Comparison of ENCODE assay signal across 20 cellular contexts in the genomic region with DNA sequence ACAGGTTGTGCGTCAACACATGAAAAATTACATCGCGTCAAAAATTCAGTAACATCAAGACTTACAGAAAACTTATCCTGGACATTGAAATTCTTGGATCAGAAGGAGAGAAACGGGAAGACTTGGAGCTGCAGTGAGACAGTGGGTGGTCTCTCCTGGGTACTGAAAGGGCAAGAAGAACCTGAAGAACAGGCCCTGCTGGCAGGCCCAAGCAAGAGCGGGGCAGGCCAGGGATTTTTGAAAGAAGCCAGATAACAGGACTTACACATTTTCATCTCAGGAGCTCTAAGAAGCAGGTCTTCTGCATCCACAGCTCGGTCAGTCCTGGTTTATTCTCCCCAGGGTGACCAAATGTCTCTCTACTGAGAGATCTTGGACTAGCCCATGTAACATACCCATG.
DNase-seq lines count a peak whose midpoint lies in the region; ATAC-seq and TF ChIP-seq lines count a peak whose summit lies in the region.
"Had no signal": no experiment of that assay in that cellular context is flagged by ENCODE, and none has a peak within 500 bp of the region (broad histone marks: within the 10 kb centered on the region; RNA-seq: fewer than 3 reads in every experiment).

No MANE protein-coding gene starts in this region.

- POLR2A ChIA-PET in WTC11 (lab: Charles Lee): no interaction called here

- DNase-seq in H7 (peak; percentile 9), WTC11 (ENCODE audit: low spot score) (no peak), islet precursor cell (peak; percentile 76), esophagus squamous epithelium (lab: John Stamatoyannopoulos, UW) (no peak), epidermal melanocyte (ENCODE audit: insufficient read length, low spot score) (no peak), kidney glomerular epithelial cell (lab: John Stamatoyannopoulos, UW) (no peak)
- DNase-seq: CD4-positive, alpha-beta memory T cell; GOT3; MG63; NCI-H1048; NCI-H1417 treated with DMSO at 0.1 percent for 48 hours; NCI-H187; NCI-H2107; NCI-H446 treated with DMSO at 0.1 percent for 48 hours; NCI-H526 treated with DMSO at 0.1 percent for 48 hours; PC-3; Right ventricle myocardium superior had no signal

- no peaks in the 10 kb centered on the region for H3K9me3 ChIP-seq in esophagus squamous epithelium
- H3K9me3 ChIP-seq: BLaER1, MG63 had no signal

- no peak overlapping the region for H3K4me3 Mint-ChIP-seq in WTC11
- H3K4me3 Mint-ChIP-seq in stimulated activated memory B cell treated with anti-CD40 and anti-IgM and Interleukin-4, amounts not matched to agents 10 μg/mL and 1 μg/mL and 100 μg/mL, for 72 hours: peak overlapping the region; percentile 14
- H3K4me3 Mint-ChIP-seq: CD4-positive, alpha-beta memory T cell had no signal

- H3K4me1 ChIP-seq in esophagus squamous epithelium: no peaks in the 10 kb centered on the region

- H3K27ac ChIP-seq in esophagus squamous epithelium: no peak overlapping the region
- H3K27ac ChIP-seq: BLaER1 had no signal

- no peaks in the 10 kb centered on the region for H3K27me3 Mint-ChIP-seq in WTC11 (ENCODE audit: low read depth)
- H3K27me3 Mint-ChIP-seq in stimulated activated memory B cell treated with anti-CD40 and anti-IgM and Interleukin-4, amounts not matched to agents 10 μg/mL and 1 μg/mL and 100 μg/mL, for 72 hours: no peaks in the 10 kb centered on the region

- no peaks in the 10 kb centered on the region for H3K36me3 Mint-ChIP-seq in WTC11
- no peaks in the 10 kb centered on the region for H3K36me3 Mint-ChIP-seq in stimulated activated memory B cell treated with anti-CD40 and anti-IgM and Interleukin-4, amounts not matched to agents 10 μg/mL and 1 μg/mL and 100 μg/mL, for 72 hours
- H3K36me3 Mint-ChIP-seq: CD4-positive, alpha-beta memory T cell had no signal

- 0 out of 2 replicates have a peak, but pooled peaks have one; percentile 34 for ATAC-seq in WTC11
- ATAC-seq in stimulated activated memory B cell treated with anti-CD40 and anti-IgM and Interleukin-4, amounts not matched to agents 10 μg/mL and 1 μg/mL and 100 μg/mL, for 72 hours: no peak
- ATAC-seq in HG02610 (IDR thresholded peaks at IDR 0.05; ENCODE audit: unreplicated experiment): no peak
- ATAC-seq: PC-3 had no signal

- H3K9me3 Mint-ChIP-seq in WTC11: peaks cover 6% of the 10 kb centered on the region
- peaks cover 2% of the 10 kb centered on the region for H3K9me3 Mint-ChIP-seq in stimulated activated memory B cell treated with anti-CD40 and anti-IgM and Interleukin-4, amounts not matched to agents 10 μg/mL and 1 μg/mL and 100 μg/mL, for 72 hours

- H3K27me3 ChIP-seq in H7 (ENCODE audit: control insufficient read depth, insufficient read depth, low read length) (no peaks in the 10 kb centered on the region), esophagus squamous epithelium (no peaks in the 10 kb centered on the region)
- H3K27me3 ChIP-seq: BLaER1, MG63 had no signal

- TF ChIP-seq CTCF in WTC11 (IDR thresholded peaks at IDR 0.05) (no peak), esophagus squamous epithelium (IDR thresholded peaks at IDR 0.05) (no peak)

- WGBS in esophagus squamous epithelium, 2 donors: 71 to 77% methylated on average over 6 of the region's 6 CpGs

- intact Hi-C loops in esophagus squamous epithelium (cut with DNase I): no loop called here

- H3K36me3 ChIP-seq in H7 (replicated peaks; ENCODE audit: control insufficient read depth, insufficient read depth, low read length): no peaks in the 10 kb centered on the region
- no peaks in the 10 kb centered on the region for H3K36me3 ChIP-seq in esophagus squamous epithelium
- H3K36me3 ChIP-seq: BLaER1, MG63 had no signal

- H3K27ac Mint-ChIP-seq in WTC11: no peak overlapping the region
- peak overlapping the region; percentile 75 for H3K27ac Mint-ChIP-seq in stimulated activated memory B cell treated with anti-CD40 and anti-IgM and Interleukin-4, amounts not matched to agents 10 μg/mL and 1 μg/mL and 100 μg/mL, for 72 hours
- H3K27ac Mint-ChIP-seq: CD4-positive, alpha-beta memory T cell had no signal

- no peak for TF ChIP-seq POLR2A in esophagus squamous epithelium (IDR thresholded peaks at IDR 0.05)

- CTCF ChIA-PET in WTC11 (lab: Charles Lee): no interaction called here

- peaks cover 23% of the 10 kb centered on the region for H3K4me1 Mint-ChIP-seq in WTC11
- peaks cover 38% of the 10 kb centered on the region for H3K4me1 Mint-ChIP-seq in stimulated activated memory B cell treated with anti-CD40 and anti-IgM and Interleukin-4, amounts not matched to agents 10 μg/mL and 1 μg/mL and 100 μg/mL, for 72 hours
- H3K4me1 Mint-ChIP-seq: CD4-positive, alpha-beta memory T cell had no signal

- H3K4me3 ChIP-seq in H7 (ENCODE audit: insufficient read depth, low read depth, low read length) (no peak overlapping the region), esophagus squamous epithelium (no peak overlapping the region)
- H3K4me3 ChIP-seq: BLaER1, MG63 had no signal

TF ChIP-seq in WTC11, 78 proteins besides CTCF, POLR2A, EP300 and RAD21 (continues in another document):
- TF ChIP-seq PREB (CRISPR knock-in tag; IDR thresholded peaks at IDR 0.05; ENCODE audit: borderline replicate concordance) (no peak), ZNF232 (CRISPR knock-in tag; IDR thresholded peaks at IDR 0.05) (no peak), ATF1 (CRISPR knock-in tag; IDR thresholded peaks at IDR 0.05) (no peak), ZNF532 (CRISPR knock-in tag; IDR thresholded peaks at IDR 0.05; ENCODE audit: borderline replicate concordance) (no peak), TP53 (CRISPR knock-in tag; IDR thresholded peaks at IDR 0.05) (no peak), CDX4 (CRISPR knock-in tag; IDR thresholded peaks at IDR 0.05; ENCODE audit: borderline replicate concordance) (no peak)
- TF ChIP-seq, protein P1, sequence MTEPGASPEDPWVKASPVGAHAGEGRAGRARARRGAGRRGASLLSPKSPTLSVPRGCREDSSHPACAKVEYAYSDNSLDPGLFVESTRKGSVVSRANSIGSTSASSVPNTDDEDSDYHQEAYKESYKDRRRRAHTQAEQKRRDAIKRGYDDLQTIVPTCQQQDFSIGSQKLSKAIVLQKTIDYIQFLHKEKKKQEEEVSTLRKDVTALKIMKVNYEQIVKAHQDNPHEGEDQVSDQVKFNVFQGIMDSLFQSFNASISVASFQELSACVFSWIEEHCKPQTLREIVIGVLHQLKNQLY (CRISPR knock-in tag; IDR thresholded peaks at IDR 0.05): no peak
- TF ChIP-seq, protein P2, sequence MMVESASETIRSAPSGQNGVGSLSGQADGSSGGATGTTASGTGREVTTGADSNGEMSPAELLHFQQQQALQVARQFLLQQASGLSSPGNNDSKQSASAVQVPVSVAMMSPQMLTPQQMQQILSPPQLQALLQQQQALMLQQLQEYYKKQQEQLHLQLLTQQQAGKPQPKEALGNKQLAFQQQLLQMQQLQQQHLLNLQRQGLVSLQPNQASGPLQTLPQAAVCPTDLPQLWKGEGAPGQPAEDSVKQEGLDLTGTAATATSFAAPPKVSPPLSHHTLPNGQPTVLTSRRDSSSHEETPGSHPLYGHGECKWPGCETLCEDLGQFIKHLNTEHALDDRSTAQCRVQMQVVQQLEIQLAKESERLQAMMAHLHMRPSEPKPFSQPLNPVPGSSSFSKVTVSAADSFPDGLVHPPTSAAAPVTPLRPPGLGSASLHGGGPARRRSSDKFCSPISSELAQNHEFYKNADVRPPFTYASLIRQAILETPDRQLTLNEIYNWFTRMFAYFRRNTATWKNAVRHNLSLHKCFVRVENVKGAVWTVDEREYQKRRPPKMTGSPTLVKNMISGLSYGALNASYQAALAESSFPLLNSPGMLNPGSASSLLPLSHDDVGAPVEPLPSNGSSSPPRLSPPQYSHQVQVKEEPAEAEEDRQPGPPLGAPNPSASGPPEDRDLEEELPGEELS (CRISPR knock-in tag; IDR thresholded peaks at IDR 0.05): no peak

Comparison
In these comparisons a context has a peak if more than half of its experiments do, and no peak if none do; other contexts are left out.
1. DNase-seq: peak in H7 (single experiment) and islet precursor cell (single experiment); none in WTC11 (single experiment), esophagus squamous epithelium (single experiment), epidermal melanocyte (single experiment) and kidney glomerular epithelial cell (single experiment).